24 cellular contexts compared by ENCODE assay signal in the genomic region with DNA sequence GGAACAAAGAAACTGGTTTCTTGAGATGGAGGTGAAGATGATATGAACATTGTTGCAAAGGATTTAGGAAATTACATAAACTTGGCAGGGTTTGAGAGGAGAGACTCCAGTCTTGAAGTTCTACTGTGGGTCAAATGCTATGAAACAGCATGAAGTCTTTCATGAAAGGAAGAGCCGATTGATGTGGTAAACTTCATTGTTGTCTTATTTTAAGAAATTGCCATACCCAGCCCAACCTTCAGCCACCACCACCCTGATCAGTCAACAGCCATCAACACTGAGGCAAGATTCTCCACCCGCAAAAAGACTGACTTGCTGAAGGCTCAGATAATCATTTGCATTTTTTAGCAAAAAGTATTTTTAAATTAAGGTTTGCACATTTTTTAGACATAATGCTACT. TPM values are rescaled to one million over a fixed set of nuclear protein-coding genes. Genes with fewer than 3 reads are reported as not detected.
A peak's percentile ranks its signal among the peaks of the same experiment; 100 is the strongest.
DNase-seq lines count a peak whose midpoint lies in the region; ATAC-seq, FAIRE-seq and TF ChIP-seq lines count a peak whose summit lies in the region.
"Had no signal": no experiment of that assay in that cellular context is flagged by ENCODE, and none has a peak within 500 bp of the region (broad histone marks: within the 10 kb centered on the region; RNA-seq: fewer than 3 reads in every experiment).

No MANE protein-coding gene starts in this region.

- H3K9me3 ChIP-seq in heart left ventricle (no peaks in the 10 kb centered on the region), Loucy (ENCODE audit: insufficient read depth, low read depth, low read length) (no peaks in the 10 kb centered on the region), endothelial cell of umbilical vein (replicated peaks; ENCODE audit: control insufficient read depth, insufficient read depth, low read length) (no peaks in the 10 kb centered on the region), upper lobe of left lung (no peaks in the 10 kb centered on the region)
- H3K9me3 ChIP-seq: uterus had no signal

- H4K20me1 ChIP-seq in Loucy (ENCODE audit: insufficient read depth, low read length, poor library complexity, severe bottlenecking) (no peaks in the 10 kb centered on the region), endothelial cell of umbilical vein (replicated peaks; ENCODE audit: control insufficient read depth, extremely low read depth, insufficient read depth, low read length) (no peaks in the 10 kb centered on the region)

- H3K79me2 ChIP-seq in Loucy (ENCODE audit: insufficient read depth, low read length) (peaks cover 53% of the 10 kb centered on the region), endothelial cell of umbilical vein (ENCODE audit: control insufficient read depth, insufficient read depth, low read length) (peaks cover 1% of the 10 kb centered on the region)

- H3K36me3 ChIP-seq in heart left ventricle (no peaks in the 10 kb centered on the region), Loucy (ENCODE audit: insufficient read depth, low read length) (no peaks in the 10 kb centered on the region), endothelial cell of umbilical vein (ENCODE audit: control insufficient read depth in 2 of 2, extremely low read depth in 1 of 2, insufficient read depth in 2 of 2, low read length in 2 of 2) (no peaks in the 10 kb centered on the region), upper lobe of left lung (no peaks in the 10 kb centered on the region)
- H3K36me3 ChIP-seq: uterus had no signal

- no peak for TF ChIP-seq EP300 in upper lobe of left lung (IDR thresholded peaks at IDR 0.05)

- BruUV-seq in endothelial cell of umbilical vein (replicated peaks; lab: Mats Ljungman, UMichigan), result no TSS peak

- TF ChIP-seq CTCF in heart left ventricle (IDR thresholded peaks at IDR 0.05) (no peak), Loucy (conservative IDR thresholded peaks at IDR 0.05; ENCODE audit: low read length) (no peak), endothelial cell of umbilical vein (IDR thresholded peaks at IDR 0.05; ENCODE audit: extremely low read depth in 1 of 2, insufficient read depth in 1 of 2, low read depth in 1 of 2, low read length in 2 of 2) (no peak), upper lobe of left lung (IDR thresholded peaks at IDR 0.05) (no peak)

- 75 to 82% (median 77%) methylated on average over 2 of the region's 2 CpGs for WGBS in heart left ventricle, 4 donors
- 53 to 58% methylated on average over 2 of the region's 2 CpGs for WGBS in upper lobe of left lung, 2 donors

- dilution Hi-C loops in endothelial cell of umbilical vein (cut with MboI; ENCODE audit: extremely low pct_ligation_motif_present, low sequenced_read_pairs), result no loop called here

- H3F3A ChIP-seq in Loucy (ENCODE audit: low read depth), result 0 out of 2 replicates have a peak, but pooled peaks cover 8% of the 10 kb centered on the region

- H3K9me2 ChIP-seq in Loucy (replicated peaks; ENCODE audit: low read depth, low read length), result no peaks in the 10 kb centered on the region

- H2AFZ ChIP-seq in Loucy (ENCODE audit: low read length) (no peak overlapping the region; the same call in 1 of the 2 replicates), endothelial cell of umbilical vein (ENCODE audit: low read depth, low read length) (no peak overlapping the region)

- peak overlapping the region; percentile 66 for H3K4me2 ChIP-seq in Loucy (ENCODE audit: low read depth, low read length, poor library complexity, severe bottlenecking)
- H3K4me2 ChIP-seq in endothelial cell of umbilical vein (ENCODE audit: insufficient read depth, low read length), result no peak overlapping the region

- no peak for FAIRE-seq in endothelial cell of umbilical vein (lab: Jason Lieb, UNC)
- FAIRE-seq: endometrium, G401.6, TTC549 had no signal

- POLR2A ChIA-PET in endothelial cell of umbilical vein (lab: Charles Lee), result no interaction called here

- no peaks in the 10 kb centered on the region for H3K9me1 ChIP-seq in endothelial cell of umbilical vein (replicated peaks; ENCODE audit: control insufficient read depth, extremely low read depth, insufficient read depth, low read length)

- H3K4me3 ChIP-seq in heart left ventricle, result no peak overlapping the region
- H3K4me3 ChIP-seq in Loucy (ENCODE audit: low read length, poor library complexity, severe bottlenecking), result peak overlapping the region; percentile 43
- H3K4me3 ChIP-seq in endothelial cell of umbilical vein (replicated peaks in 1 of 3; ENCODE audit: insufficient read depth in 1 of 3, low read depth in 1 of 3, low read length in 3 of 3), result no peak overlapping the region
- H3K4me3 ChIP-seq in upper lobe of left lung, result no peak overlapping the region
- H3K4me3 ChIP-seq: uterus had no signal

- no peaks in the 10 kb centered on the region for H3K27me3 ChIP-seq in heart left ventricle
- no peaks in the 10 kb centered on the region for H3K27me3 ChIP-seq in Loucy (ENCODE audit: insufficient read depth, low read length, poor library complexity, severe bottlenecking)
- H3K27me3 ChIP-seq in endothelial cell of umbilical vein (ENCODE audit: control insufficient read depth in 2 of 2, insufficient read depth in 2 of 2, low read length in 2 of 2), result no peaks in the 10 kb centered on the region
- no peaks in the 10 kb centered on the region for H3K27me3 ChIP-seq in upper lobe of left lung
- H3K27me3 ChIP-seq: uterus had no signal

- CTCF ChIA-PET in endothelial cell of umbilical vein (lab: Charles Lee), result no interaction called here

- DNase-seq in heart left ventricle (no peak), left cardiac atrium (no peak), endothelial cell of umbilical vein (ENCODE audit: low read depth, low spot score) (no peak), upper lobe of left lung (no peak)
- DNase-seq: activated CD4-positive, alpha-beta T cell treated with anti-CD3 and anti-CD28 coated beads, Interleukin-2, amount 50 U/mL, for 1 hour; activated effector memory CD4-positive, alpha-beta T cell treated with anti-CD3 and anti-CD28 coated beads, Interleukin-2, amount 50 U/mL, for 16 hours; amniotic stem cell; cortex of kidney; HFFc6; midbrain; NCI-H2081; NCI-H345; OCI-M1; SHP77; substantia nigra; SW 1271; uterus had no signal

- H3K9ac ChIP-seq in Loucy (ENCODE audit: low read depth, low read length, poor library complexity, severe bottlenecking) (peak overlapping the region; percentile 61), endothelial cell of umbilical vein (replicated peaks; ENCODE audit: extremely low read depth, insufficient read depth, low read length) (no peak overlapping the region)

- TF ChIP-seq POLR2A in heart left ventricle (IDR thresholded peaks at IDR 0.05) (no peak), endothelial cell of umbilical vein (IDR thresholded peaks at IDR 0.05; ENCODE audit: low read depth, low read length) (no peak), upper lobe of left lung (IDR thresholded peaks at IDR 0.05) (no peak)

- ATAC-seq in heart left ventricle (no peak), left cardiac atrium (no peak), upper lobe of left lung (ENCODE audit: low FRiP score in 2 of 2) (no peak), GM19023 (IDR thresholded peaks at IDR 0.05; ENCODE audit: unreplicated experiment) (no peak), HG03565 (IDR thresholded peaks at IDR 0.05; ENCODE audit: unreplicated experiment) (no peak), GM19035 (IDR thresholded peaks at IDR 0.05; ENCODE audit: unreplicated experiment) (no peak)

- H3K27ac ChIP-seq in heart left ventricle (peak overlapping the region in 10 of 12 donors; percentile 12 to 78 (median 59)), endothelial cell of umbilical vein (ENCODE audit: insufficient read depth, low read depth, low read length) (peak overlapping the region; percentile 57), upper lobe of left lung (peak overlapping the region; percentile 57 to 86 (median 64))
- H3K27ac ChIP-seq: uterus had no signal

- intact Hi-C loops in heart left ventricle (cut with DNase I) (loop anchor here in 2 of 10 donors (10.0 kb wide), 1 partner anchor 47 kb away; no protein-coding TSS in a partner anchor), left cardiac atrium (cut with DNase I) (loop anchor here in 1 of 2 donors (10.0 kb wide), 1 partner anchor 47 kb away; no protein-coding TSS in a partner anchor), endothelial cell of umbilical vein (cut with micrococcal nuclease) (loop anchor here (1.0 to 5.0 kb wide), 2 partner anchors 24 to 49 kb away; no protein-coding TSS in a partner anchor)

- H3K4me1 ChIP-seq in heart left ventricle (peaks cover 0 to 79% (median 37%) of the 10 kb centered on the region in 12 donors), Loucy (ENCODE audit: insufficient read depth, low read length, poor library complexity, severe bottlenecking) (peaks cover 69% of the 10 kb centered on the region), endothelial cell of umbilical vein (ENCODE audit: control insufficient read depth, extremely low read depth, insufficient read depth, low read length) (peaks cover 21% of the 10 kb centered on the region), upper lobe of left lung (peaks cover 33 to 66% (median 49%) of the 10 kb centered on the region in 4 donors)
- H3K4me1 ChIP-seq: uterus had no signal

TF ChIP-seq in endothelial cell of umbilical vein, 7 proteins besides CTCF, POLR2A, EP300 and RAD21 (continues in another document):
- TF ChIP-seq MYC (IDR thresholded peaks at IDR 0.05; ENCODE audit: low read depth, low read length), result no peak
- TF ChIP-seq JUN (IDR thresholded peaks at IDR 0.05; ENCODE audit: borderline replicate concordance, insufficient read depth, insufficient read length, low read depth), result no peak
- TF ChIP-seq POLR2AphosphoS5 (IDR thresholded peaks at IDR 0.05; ENCODE audit: insufficient read depth, low read depth, low read length), result no peak
- TF ChIP-seq MAX (IDR thresholded peaks at IDR 0.05; ENCODE audit: insufficient read depth, insufficient read length), result no peak
- TF ChIP-seq EZH2 (IDR thresholded peaks at IDR 0.05; ENCODE audit: borderline replicate concordance, low read depth, low read length, severe bottlenecking), result no peak
- no peak for TF ChIP-seq FOS (IDR thresholded peaks at IDR 0.05; ENCODE audit: borderline replicate concordance, insufficient read depth, low read length)

RNA-seq across cellular contexts. Expression of gene SIPA1L2, which starts 52.1 kb away (rescaled TPM):
- 100 to 1,000 TPM in 5 of 9 donors, 10 to 100 TPM in 4; 70.8 to 148 (median 102) TPM for total RNA-seq in heart left ventricle
- polyA plus RNA-seq in heart left ventricle, result 100 to 1,000 TPM in 1 of 2 donors, 10 to 100 TPM in 1; 18.1 to 103 TPM
- total RNA-seq in left cardiac atrium, result 10 to 100 TPM; 42.3 to 57.1 TPM
- 12.8 and 14.2 TPM in 2 replicates for total RNA-seq in endothelial cell of umbilical vein
- 3.6 TPM in 2 replicates for polyA plus RNA-seq in endothelial cell of umbilical vein
- 3.5 and 3.7 TPM in 2 replicates for polyA plus RNA-seq in endothelial cell of umbilical vein (2011; cell fraction: cytosol; rRNA removed)
- polyA plus RNA-seq in endothelial cell of umbilical vein (2011; cell fraction: nucleus; rRNA removed), result 10.2 and 11.9 TPM in 2 replicates
- 6.8 and 9.4 TPM in 2 replicates for polyA plus RNA-seq in endothelial cell of umbilical vein (2012)
- 9.0 and 15.3 TPM in 2 replicates for polyA minus RNA-seq in endothelial cell of umbilical vein
- polyA minus RNA-seq in endothelial cell of umbilical vein (2011; cell fraction: cytosol; rRNA and poly(A)+ RNA removed), result 0.72 TPM
- polyA minus RNA-seq in endothelial cell of umbilical vein (2011; cell fraction: nucleus; rRNA and poly(A)+ RNA removed), result 15.0 and 18.6 TPM in 2 replicates
- total RNA-seq in upper lobe of left lung, result 10 to 100 TPM; 23.3 to 51.3 (median 34.2) TPM
